1 cellular context compared by ENCODE assay signal in genomic region chr12:53201170-53201541, GRCh38.
A peak's percentile ranks its signal among the peaks of the same experiment; 100 is the strongest.
TF ChIP-seq lines count a peak whose summit lies in the region.

No MANE protein-coding gene starts in this region.

TF ChIP-seq in K562, 482 proteins besides CTCF, POLR2A, EP300 and RAD21 (continued from another document):
- 0 out of 2 replicates have a peak, but pooled peaks have one; percentile 17 for TF ChIP-seq FOSL1 (tag; conservative IDR thresholded peaks at IDR 0.05)
- TF ChIP-seq HDGF (IDR thresholded peaks at IDR 0.05): 0 out of 2 replicates have a peak, but pooled peaks have one; percentile 34
- peak; percentile 51; the same call in 1 of the 2 replicates for TF ChIP-seq SMARCE1 (IDR thresholded peaks at IDR 0.05)
- no peak for TF ChIP-seq DMBX1 (CRISPR knock-in tag; IDR thresholded peaks at IDR 0.05; ENCODE audit: borderline replicate concordance)
- TF ChIP-seq ZNF175 (CRISPR knock-in tag; IDR thresholded peaks at IDR 0.05; ENCODE audit: low read depth): no peak
- TF ChIP-seq ESRRA (IDR thresholded peaks at IDR 0.05; ENCODE audit: borderline replicate concordance, low read depth): peak; percentile 52; the same call in 1 of the 2 replicates
